In the genomic region with DNA sequence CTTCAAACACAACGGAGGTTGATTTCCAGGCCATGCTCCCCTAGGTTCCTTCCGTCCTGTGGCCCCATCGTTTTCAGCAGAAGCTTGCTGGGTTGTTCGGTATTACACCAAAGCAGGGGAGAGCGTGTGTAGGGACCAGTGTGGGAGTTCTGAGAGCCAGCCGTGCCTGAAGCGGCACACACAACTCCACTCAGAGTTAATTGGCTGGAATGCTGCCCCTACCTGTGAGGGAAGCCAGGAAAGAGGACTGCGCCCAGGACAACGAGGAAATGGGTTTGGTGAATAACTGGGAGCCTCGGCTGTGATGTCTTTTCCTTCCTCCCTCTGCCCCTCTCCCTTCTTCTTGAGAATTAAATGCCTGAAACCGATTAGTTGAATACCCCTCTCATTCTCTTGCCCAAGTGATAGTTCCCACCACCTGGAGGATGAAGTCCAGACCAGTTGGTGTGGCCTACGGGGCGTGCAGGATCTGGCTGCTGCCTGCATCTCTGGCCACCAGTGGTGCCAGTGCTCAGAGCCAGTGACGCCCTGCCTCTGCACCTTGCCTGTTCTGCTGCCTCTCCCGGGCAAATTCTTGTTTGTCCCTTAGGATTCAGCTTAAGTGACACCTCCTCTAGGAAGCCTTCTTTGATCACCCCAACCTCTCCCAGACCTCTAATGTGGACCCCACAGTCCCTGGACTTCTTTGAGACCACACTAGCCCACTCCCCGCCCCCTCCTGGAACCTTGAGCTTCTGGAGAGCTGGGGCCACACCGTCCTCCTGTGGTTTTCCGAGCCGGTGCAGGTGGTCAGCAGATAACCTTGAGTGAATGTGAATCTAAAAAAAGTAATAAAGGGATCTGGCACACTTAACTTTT, we compare ENCODE assay signal across 1 cellular context.
A peak's percentile ranks its signal among the peaks of the same experiment; 100 is the strongest.
TF ChIP-seq lines count a peak whose summit lies in the region.

No MANE protein-coding gene starts in this region.

TF ChIP-seq in K562, 482 proteins besides CTCF, POLR2A, EP300 and RAD21:
- TF ChIP-seq, protein P1, sequence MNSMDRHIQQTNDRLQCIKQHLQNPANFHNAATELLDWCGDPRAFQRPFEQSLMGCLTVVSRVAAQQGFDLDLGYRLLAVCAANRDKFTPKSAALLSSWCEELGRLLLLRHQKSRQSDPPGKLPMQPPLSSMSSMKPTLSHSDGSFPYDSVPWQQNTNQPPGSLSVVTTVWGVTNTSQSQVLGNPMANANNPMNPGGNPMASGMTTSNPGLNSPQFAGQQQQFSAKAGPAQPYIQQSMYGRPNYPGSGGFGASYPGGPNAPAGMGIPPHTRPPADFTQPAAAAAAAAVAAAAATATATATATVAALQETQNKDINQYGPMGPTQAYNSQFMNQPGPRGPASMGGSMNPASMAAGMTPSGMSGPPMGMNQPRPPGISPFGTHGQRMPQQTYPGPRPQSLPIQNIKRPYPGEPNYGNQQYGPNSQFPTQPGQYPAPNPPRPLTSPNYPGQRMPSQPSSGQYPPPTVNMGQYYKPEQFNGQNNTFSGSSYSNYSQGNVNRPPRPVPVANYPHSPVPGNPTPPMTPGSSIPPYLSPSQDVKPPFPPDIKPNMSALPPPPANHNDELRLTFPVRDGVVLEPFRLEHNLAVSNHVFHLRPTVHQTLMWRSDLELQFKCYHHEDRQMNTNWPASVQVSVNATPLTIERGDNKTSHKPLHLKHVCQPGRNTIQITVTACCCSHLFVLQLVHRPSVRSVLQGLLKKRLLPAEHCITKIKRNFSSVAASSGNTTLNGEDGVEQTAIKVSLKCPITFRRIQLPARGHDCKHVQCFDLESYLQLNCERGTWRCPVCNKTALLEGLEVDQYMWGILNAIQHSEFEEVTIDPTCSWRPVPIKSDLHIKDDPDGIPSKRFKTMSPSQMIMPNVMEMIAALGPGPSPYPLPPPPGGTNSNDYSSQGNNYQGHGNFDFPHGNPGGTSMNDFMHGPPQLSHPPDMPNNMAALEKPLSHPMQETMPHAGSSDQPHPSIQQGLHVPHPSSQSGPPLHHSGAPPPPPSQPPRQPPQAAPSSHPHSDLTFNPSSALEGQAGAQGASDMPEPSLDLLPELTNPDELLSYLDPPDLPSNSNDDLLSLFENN (IDR thresholded peaks at IDR 0.05; ENCODE audit: low read depth in 2 of 2, low read length in 2 of 2): no peak
- TF ChIP-seq ZFP36 (IDR thresholded peaks at IDR 0.05; ENCODE audit: low read depth, low read length, partially characterized antibody): peak; percentile 90
TF ChIP-seq in K562: peak in this region for 1.
